Comparison of ENCODE assay signal across 1 cellular context in genomic region chr22:22684605-22685561, GRCh38.
TF ChIP-seq lines count a peak whose summit lies in the region.

No MANE protein-coding gene starts in this region.

TF ChIP-seq in GM23338, 12 proteins besides CTCF, POLR2A, EP300 and RAD21 (continued from another document):
- no peak for TF ChIP-seq ZNF462 (CRISPR knock-in tag; IDR thresholded peaks at IDR 0.05)
